10 cellular contexts compared by ENCODE assay signal in the genomic region with DNA sequence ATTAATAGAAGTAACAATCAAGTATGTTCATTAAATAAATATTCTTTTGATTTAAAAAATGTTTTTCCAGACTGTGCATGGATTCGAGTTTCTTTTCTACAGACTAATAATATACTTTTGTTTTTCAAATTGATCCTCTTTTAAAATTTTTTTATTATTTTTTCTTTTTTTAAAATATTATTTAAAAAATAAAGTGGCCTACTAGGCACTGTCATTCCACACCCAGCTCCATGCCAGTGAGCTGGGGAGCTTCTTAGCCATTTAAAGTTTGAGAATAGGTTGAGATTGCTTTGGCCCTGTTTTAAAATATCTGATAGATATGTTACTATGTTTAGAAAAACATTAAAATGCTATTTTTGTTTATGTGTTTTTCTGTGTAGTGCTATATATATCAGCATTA. TPM values are rescaled to one million over a fixed set of nuclear protein-coding genes. Genes with fewer than 3 reads are reported as not detected.
"Had no signal": no experiment of that assay in that cellular context is flagged by ENCODE, and none has a peak within 500 bp of the region (broad histone marks: within the 10 kb centered on the region; RNA-seq: fewer than 3 reads in every experiment).

No MANE protein-coding gene starts in this region.

- H3K4me3 ChIP-seq: GM23248, HAP-1, K562 had no signal

- ATAC-seq: HCT116, K562 had no signal

- DNase-seq: GM23248, GOT3, H7, HFFc6, IMR-90 had no signal

- H3K9me3 Mint-ChIP-seq: HFFc6 had no signal

- H3K27ac Mint-ChIP-seq: HFFc6 had no signal

- FAIRE-seq: HTR-8/SVneo, K562 had no signal

- H3K27ac ChIP-seq: GM23248 had no signal

RNA-seq across cellular contexts. Expression of a gene that starts 12.5 kb away (rescaled TPM):
- total RNA-seq: HT-29 had no signal
